ENCODE assay signal across 27 cellular contexts in genomic region chr10:66381045-66381444, GRCh38.
"Had no signal": no experiment of that assay in that cellular context is flagged by ENCODE, and none has a peak within 500 bp of the region (broad histone marks: within the 10 kb centered on the region; RNA-seq: fewer than 3 reads in every experiment).

No MANE protein-coding gene starts in this region.

- ATAC-seq: stimulated activated effector memory CD8-positive, alpha-beta T cell treated with anti-CD3 and anti-CD28 coated beads, Interleukin-12 subunit alpha, Interleukin-12 subunit beta, amount 100 ng/mL, for 72 hours; stimulated activated memory B cell treated with anti-CD40 and anti-IgM and Interleukin-4, amounts not matched to agents 10 μg/mL and 1 μg/mL and 100 μg/mL, for 72 hours; stimulated activated naive B cell treated with anti-CD40 and anti-IgM and Interleukin-4, amounts not matched to agents 10 μg/mL and 1 μg/mL and 100 μg/mL, for 72 hours; stimulated activated naive CD8-positive, alpha-beta T cell treated with anti-CD3 and anti-CD28 coated beads, Interleukin-15, amount 100 ng/mL, for 72 hours; stimulated activated naive CD8-positive, alpha-beta T cell treated with anti-CD3 and anti-CD28 coated beads, Interleukin-15, Interleukin-2, amounts not matched to agents 100 U/mL and 50 U/mL, for 24 hours; upper lobe of right lung had no signal

- FAIRE-seq: urothelium cell line had no signal

- H3K4me1 ChIP-seq: stomach, suprapubic skin, testis, thyroid gland, tibial artery, tibial nerve, transverse colon, upper lobe of left lung, upper lobe of right lung, uterus, vagina had no signal

- H3K9me3 ChIP-seq: suprapubic skin, testis, thoracic aorta, thyroid gland, tibial artery, tibial nerve, transverse colon, upper lobe of right lung, uterus, vagina had no signal

- H3K4me3 ChIP-seq: stomach, suprapubic skin, testis, thoracic aorta, thyroid gland, tibial artery, tibial nerve, transverse colon, upper lobe of left lung, upper lobe of right lung, uterus, vagina had no signal

- H3K36me3 ChIP-seq: stomach, suprapubic skin, thoracic aorta, thyroid gland, tibial artery, tibial nerve, transverse colon, upper lobe of left lung, upper lobe of right lung, uterus, vagina had no signal

- DNase-seq: stimulated activated CD4-positive, alpha-beta T cell treated with anti-CD3 and anti-CD28 coated beads, Interleukin-2, amount 100 ng/mL, for 48 hours; stimulated activated CD4-positive, alpha-beta T cell treated with anti-CD3 and anti-CD28 coated beads, Interleukin-4, amount 100 ng/mL, for 1 hour; stimulated activated CD4-positive, alpha-beta T cell treated with anti-CD3 and anti-CD28 coated beads, Interleukin-4, amount 100 ng/mL, for 24 hours; stimulated activated CD4-positive, alpha-beta T cell treated with anti-CD3 and anti-CD28 coated beads, Interleukin-4, amount 100 ng/mL, for 4 hours; stimulated activated CD8-positive, alpha-beta memory T cell treated with anti-CD3 and anti-CD28 coated beads, Interleukin-4, amount 100 ng/mL, for 48 hours; stimulated activated naive B cell treated with anti-CD40 and anti-IgM and Interleukin-4, amounts not matched to agents 10 μg/mL and 1 μg/mL and 100 μg/mL, for 72 hours; stimulated activated naive CD4-positive, alpha-beta T cell; stimulated activated naive CD4-positive, alpha-beta T cell treated with Interleukin-2 at 50 U/mL for 16 hours; stimulated activated naive CD8-positive, alpha-beta T cell treated with anti-CD3 and anti-CD28 coated beads, Interleukin-15, amount 100 ng/mL, for 72 hours; stimulated activated naive CD8-positive, alpha-beta T cell treated with anti-CD3 and anti-CD28 coated beads, Interleukin-15, Interleukin-2, amounts not matched to agents 100 U/mL and 50 U/mL, for 24 hours; stomach; substantia nigra; testis; thyroid gland; tibial artery; transverse colon; trophoblast cell; upper lobe of left lung; upper lobe of right lung; uterus had no signal

- H3K27me3 ChIP-seq: stomach, suprapubic skin, testis, thyroid gland, tibial artery, tibial nerve, transverse colon, upper lobe of left lung, upper lobe of right lung, uterus, vagina had no signal

- H3K27ac ChIP-seq: stomach, suprapubic skin, testis, thoracic aorta, thyroid gland, tibial artery, tibial nerve, transverse colon, upper lobe of left lung, upper lobe of right lung, uterus, vagina had no signal
